ENCODE assay signal across 8 cellular contexts in genomic region chrX:152632445-152633097, GRCh38. TPM values are rescaled to one million over a fixed set of nuclear protein-coding genes. Genes with fewer than 3 reads are reported as not detected.
DNase-seq lines count a peak whose midpoint lies in the region; ATAC-seq and TF ChIP-seq lines count a peak whose summit lies in the region.

No MANE protein-coding gene starts in this region.

- DNase-seq in SHP77 (lab: John Stamatoyannopoulos, UW) (peak; percentile 3 to 25), SHP77 treated with DMSO at 0.1 percent for 48 hours (lab: John Stamatoyannopoulos, UW) (no peak), SK-N-DZ (ENCODE audit: low spot score) (peak; percentile 21), cardiac fibroblast (ENCODE audit: low read depth in 2 of 2) (peak; percentile 54 to 55), lung microvascular endothelial cell (ENCODE audit: low read depth in 2 of 2) (peak; percentile 38 to 62), tibial nerve (ENCODE audit: low spot score in 2 of 2) (peak; percentile 38 to 78)

- TF ChIP-seq CTCF in cardiac fibroblast (IDR thresholded peaks at IDR 0.05; ENCODE audit: low read depth, low read length) (peak; percentile 71), tibial nerve (IDR thresholded peaks at IDR 0.05) (peak; percentile 38 to 79 (median 60))

- H3K36me3 ChIP-seq in tibial nerve, result no peaks in the 10 kb centered on the region

- peak; percentile 64 for ATAC-seq in HG03354 (IDR thresholded peaks at IDR 0.05; ENCODE audit: poor library complexity, severe bottlenecking, unreplicated experiment)
- no peak for ATAC-seq in HG03571 (IDR thresholded peaks at IDR 0.05; ENCODE audit: unreplicated experiment)

- peaks cover 0 to 6% of the 10 kb centered on the region in 2 donors for H3K27me3 ChIP-seq in tibial nerve

- no peaks in the 10 kb centered on the region for H3K9me3 ChIP-seq in tibial nerve

- H3K4me1 ChIP-seq in tibial nerve, result peaks cover 0 to 3% (median 0%) of the 10 kb centered on the region in 4 donors

- no peak overlapping the region for H3K27ac ChIP-seq in tibial nerve

- 49 to 51% methylated on average over 7 of the region's 7 CpGs for WGBS in tibial nerve, 2 donors

- TF ChIP-seq EP300 in tibial nerve (IDR thresholded peaks at IDR 0.05), result no peak

- TF ChIP-seq POLR2A in tibial nerve (IDR thresholded peaks at IDR 0.05), result no peak

- H3K4me3 ChIP-seq in cardiac fibroblast (replicated peaks in 1 of 2; ENCODE audit: low read depth in 2 of 2, low read length in 2 of 2) (no peak overlapping the region), tibial nerve (no peak overlapping the region)

RNA-seq across cellular contexts. Expression of gene GABRQ, which starts 5.1 kb away (rescaled TPM):
- 1.4 and 1.9 TPM in 2 replicates for polyA plus RNA-seq in SK-N-DZ (2014; cell fraction: cytosol; rRNA removed)
- polyA plus RNA-seq in SK-N-DZ (2014; cell fraction: nucleus; rRNA removed), result 0.88 and 1.2 TPM in 2 replicates
- total RNA-seq in lung microvascular endothelial cell (not detected in 2 replicates), tibial nerve (1 to 10 TPM in 2 of 4 donors, under 1 TPM in 2; 0.90 to 2.3 (median 1.4) TPM)
